ENCODE assay signal across 19 cellular contexts in genomic region chr1:246513619-246514343, GRCh38. TPM values are rescaled to one million over a fixed set of nuclear protein-coding genes. Genes with fewer than 3 reads are reported as not detected.
DNase-seq lines count a peak whose midpoint lies in the region; ATAC-seq and TF ChIP-seq lines count a peak whose summit lies in the region.
"Had no signal": no experiment of that assay in that cellular context is flagged by ENCODE, and none has a peak within 500 bp of the region (broad histone marks: within the 10 kb centered on the region; RNA-seq: fewer than 3 reads in every experiment).

No MANE protein-coding gene starts in this region.

- H3K4me3 Mint-ChIP-seq in activated naive CD4-positive, alpha-beta T cell treated with anti-CD3 and anti-CD28 coated beads, Interleukin-2, amount 10 ng/mL, durations not matched to agents 7 days and 5 days = no peak overlapping the region
- H3K4me3 Mint-ChIP-seq in HFFc6 (peak overlapping the region; percentile 58; the same call in 1 of the 2 replicates), memory B cell (peak overlapping the region; percentile 44), mesothelial cell of epicardium (no peak overlapping the region)
- H3K4me3 Mint-ChIP-seq in activated CD4-positive, alpha-beta memory T cell treated with anti-CD3 and anti-CD28 coated beads for 36 hours = peak overlapping the region; percentile 12

- H3K9me3 Mint-ChIP-seq in activated naive CD4-positive, alpha-beta T cell treated with anti-CD3 and anti-CD28 coated beads, Interleukin-2, amount 10 ng/mL, durations not matched to agents 7 days and 5 days = peaks cover 32% of the 10 kb centered on the region
- H3K9me3 Mint-ChIP-seq in HFFc6 (peaks cover 45% of the 10 kb centered on the region), memory B cell (peaks cover 2% of the 10 kb centered on the region), mesothelial cell of epicardium (peaks cover 26% of the 10 kb centered on the region)
- H3K9me3 Mint-ChIP-seq in activated CD4-positive, alpha-beta memory T cell treated with anti-CD3 and anti-CD28 coated beads for 36 hours = peaks cover 25% of the 10 kb centered on the region

- CTCF ChIA-PET in activated naive CD4-positive, alpha-beta T cell treated with anti-CD3 and anti-CD28 coated beads, Interleukin-2, amount 10 ng/mL, durations not matched to agents 7 days and 5 days (lab: Charles Lee) = interaction anchor here (0.6 to 0.9 kb wide), 2 partner anchors 16 to 19 kb away, joined by 3 read pairs; no protein-coding TSS in a partner anchor
- CTCF ChIA-PET in activated CD4-positive, alpha-beta memory T cell treated with anti-CD3 and anti-CD28 coated beads for 36 hours (lab: Charles Lee) = interaction anchor here (1.0 to 1.3 kb wide), 3 partner anchors 8 to 20 kb away, joined by 3 to 4 read pairs (median 3); no protein-coding TSS in a partner anchor

- no peak for ATAC-seq in memory B cell (ENCODE audit: low read depth)
- ATAC-seq in GM19023 (IDR thresholded peaks at IDR 0.05; ENCODE audit: unreplicated experiment) = no peak
- ATAC-seq: A549, HCT116, SK-N-SH treated with all-trans-retinoic acid at 6 μM for 48 hours had no signal

- H3K4me1 Mint-ChIP-seq in activated naive CD4-positive, alpha-beta T cell treated with anti-CD3 and anti-CD28 coated beads, Interleukin-2, amount 10 ng/mL, durations not matched to agents 7 days and 5 days = peaks cover 9% of the 10 kb centered on the region
- H3K4me1 Mint-ChIP-seq in HFFc6 (ENCODE audit: low read depth) = no peaks in the 10 kb centered on the region
- peaks cover 7% of the 10 kb centered on the region for H3K4me1 Mint-ChIP-seq in activated CD4-positive, alpha-beta memory T cell treated with anti-CD3 and anti-CD28 coated beads for 36 hours (ENCODE audit: low read depth)
- no peaks in the 10 kb centered on the region for H3K4me1 Mint-ChIP-seq in memory B cell
- H3K4me1 Mint-ChIP-seq in mesothelial cell of epicardium = no peaks in the 10 kb centered on the region
- H3K4me1 Mint-ChIP-seq: CD4-positive, CD25-positive, alpha-beta regulatory T cell had no signal

- peak overlapping the region; percentile 52 for H3K27ac Mint-ChIP-seq in activated naive CD4-positive, alpha-beta T cell treated with anti-CD3 and anti-CD28 coated beads, Interleukin-2, amount 10 ng/mL, durations not matched to agents 7 days and 5 days
- no peak overlapping the region for H3K27ac Mint-ChIP-seq in HFFc6
- H3K27ac Mint-ChIP-seq in activated CD4-positive, alpha-beta memory T cell treated with anti-CD3 and anti-CD28 coated beads for 36 hours = no peak overlapping the region
- no peak overlapping the region for H3K27ac Mint-ChIP-seq in memory B cell
- H3K27ac Mint-ChIP-seq in mesothelial cell of epicardium = no peak overlapping the region
- H3K27ac Mint-ChIP-seq: CD4-positive, CD25-positive, alpha-beta regulatory T cell had no signal

- intact Hi-C loops in activated CD4-positive, alpha-beta memory T cell treated with anti-CD3 and anti-CD28 coated beads for 36 hours (cut with micrococcal nuclease) = no loop called here

- DNase-seq in activated naive CD4-positive, alpha-beta T cell treated with anti-CD3 and anti-CD28 coated beads, Interleukin-2, amount 10 ng/mL, durations not matched to agents 7 days and 5 days = no peak
- DNase-seq in activated naive CD4-positive, alpha-beta T cell treated with Interleukin-2 at 50 U/mL for 16 hours = no peak
- DNase-seq in HFFc6 (no peak), memory B cell (ENCODE audit: low spot score in 2 of 2) (no peak), mesothelial cell of epicardium (ENCODE audit: low spot score in 2 of 2, unreplicated experiment in 2 of 2) (no peak), NCI-H446 (lab: John Stamatoyannopoulos, UW) (no peak)
- DNase-seq in activated CD4-positive, alpha-beta memory T cell treated with anti-CD3 and anti-CD28 coated beads for 36 hours = no peak
- DNase-seq: CD4-positive, CD25-positive, alpha-beta regulatory T cell; GM23248; NCI-H1092 treated with DMSO at 0.1 percent for 48 hours; NCI-H1694; NCI-H2107; NCI-H2227 treated with DMSO at 0.1 percent for 48 hours; NCI-H524 treated with DMSO at 0.1 percent for 48 hours; SHP77 treated with DMSO at 0.1 percent for 48 hours had no signal

- peaks cover 2% of the 10 kb centered on the region for H3K36me3 Mint-ChIP-seq in activated naive CD4-positive, alpha-beta T cell treated with anti-CD3 and anti-CD28 coated beads, Interleukin-2, amount 10 ng/mL, durations not matched to agents 7 days and 5 days
- H3K36me3 Mint-ChIP-seq in HFFc6 (ENCODE audit: low read depth) (peaks cover 25% of the 10 kb centered on the region), memory B cell (peaks cover 1% of the 10 kb centered on the region), mesothelial cell of epicardium (no peaks in the 10 kb centered on the region)
- peaks cover 3% of the 10 kb centered on the region for H3K36me3 Mint-ChIP-seq in activated CD4-positive, alpha-beta memory T cell treated with anti-CD3 and anti-CD28 coated beads for 36 hours
- H3K36me3 Mint-ChIP-seq: CD4-positive, CD25-positive, alpha-beta regulatory T cell had no signal

- H3K27me3 Mint-ChIP-seq in activated naive CD4-positive, alpha-beta T cell treated with anti-CD3 and anti-CD28 coated beads, Interleukin-2, amount 10 ng/mL, durations not matched to agents 7 days and 5 days = no peaks in the 10 kb centered on the region
- H3K27me3 Mint-ChIP-seq in HFFc6 (ENCODE audit: insufficient read depth) (peaks cover 2% of the 10 kb centered on the region; the same call in 1 of the 2 replicates), memory B cell (no peaks in the 10 kb centered on the region), mesothelial cell of epicardium (ENCODE audit: low read depth) (no peaks in the 10 kb centered on the region)
- H3K27me3 Mint-ChIP-seq in activated CD4-positive, alpha-beta memory T cell treated with anti-CD3 and anti-CD28 coated beads for 36 hours = no peaks in the 10 kb centered on the region
- H3K27me3 Mint-ChIP-seq: CD4-positive, CD25-positive, alpha-beta regulatory T cell had no signal

- POLR2A ChIA-PET in activated CD4-positive, alpha-beta memory T cell treated with anti-CD3 and anti-CD28 coated beads for 36 hours (lab: Charles Lee) = no interaction called here

- TF ChIP-seq CTCF in HFFc6 (IDR thresholded peaks at IDR 0.05) (no peak), mesothelial cell of epicardium (IDR thresholded peaks at IDR 0.05; ENCODE audit: unreplicated experiment) (no peak)

RNA-seq across cellular contexts. Expression of gene SMYD3, which starts 6.7 kb away (rescaled TPM):
- 10 to 100 TPM; 28.4 to 37.9 (median 31.2) TPM for total RNA-seq in HFFc6 (2021; fragmentation: NEBNext Ultra II Directional; extraction: Animal tissue kit (Norgen Biotek cat#: 25700))
- total RNA-seq in activated CD4-positive, alpha-beta memory T cell treated with anti-CD3 and anti-CD28 coated beads for 36 hours = 10 to 100 TPM; 16.6 to 20.2 TPM
- total RNA-seq in mesothelial cell of epicardium = 33.1 to 37.3 TPM (median 34.9 TPM) in 3 replicates

RNA-seq across cellular contexts. Expression of gene TFB2M, which starts 52.3 kb away (rescaled TPM):
- total RNA-seq in HFFc6 (2021; fragmentation: NEBNext Ultra II Directional; extraction: Animal tissue kit (Norgen Biotek cat#: 25700)) = 10 to 100 TPM; 21.2 to 25.0 (median 23.0) TPM
- total RNA-seq in activated CD4-positive, alpha-beta memory T cell treated with anti-CD3 and anti-CD28 coated beads for 36 hours = 10 to 100 TPM; 13.6 to 14.5 TPM
- total RNA-seq in mesothelial cell of epicardium = 12.1 to 12.7 TPM (median 12.7 TPM) in 3 replicates

RNA-seq across cellular contexts. Expression of gene CNST, which starts 52.5 kb away (rescaled TPM):
- 10 to 100 TPM; 56.4 to 67.9 (median 59.6) TPM for total RNA-seq in HFFc6 (2021; fragmentation: NEBNext Ultra II Directional; extraction: Animal tissue kit (Norgen Biotek cat#: 25700))
- 10 to 100 TPM; 25.9 TPM for total RNA-seq in activated CD4-positive, alpha-beta memory T cell treated with anti-CD3 and anti-CD28 coated beads for 36 hours
- 18.0 to 21.1 TPM (median 21.0 TPM) in 3 replicates for total RNA-seq in mesothelial cell of epicardium

Comparison
In these comparisons a context has a peak if more than half of its experiments do, and no peak if none do; other contexts are left out.
1. H3K4me3 Mint-ChIP-seq: peak in HFFc6 (single experiment), activated CD4-positive, alpha-beta memory T cell treated with anti-CD3 and anti-CD28 coated beads for 36 hours (single experiment) and memory B cell (single experiment); none in activated naive CD4-positive, alpha-beta T cell treated with anti-CD3 and anti-CD28 coated beads, Interleukin-2, amount 10 ng/mL, durations not matched to agents 7 days and 5 days (single experiment) and mesothelial cell of epicardium (single experiment).